Comparison of ENCODE assay signal across 25 cellular contexts in genomic region chr10:15320118-15320517, GRCh38.
"Had no signal": no experiment of that assay in that cellular context is flagged by ENCODE, and none has a peak within 500 bp of the region (broad histone marks: within the 10 kb centered on the region; RNA-seq: fewer than 3 reads in every experiment).

No MANE protein-coding gene starts in this region.

- H3K36me3 ChIP-seq: heart right ventricle, left ventricle myocardium inferior, suprapubic skin, thoracic aorta, tibial artery, upper lobe of right lung had no signal

- DNase-seq: heart right ventricle; islet precursor cell; left ventricle myocardium inferior; mesendoderm; naive thymus-derived CD4-positive, alpha-beta T cell; nucleus accumbens; psoas muscle; stimulated activated CD4-positive, alpha-beta T cell treated with anti-CD3 and anti-CD28 coated beads, Interleukin-12 subunit alpha, Interleukin-12 subunit beta, amount 100 ng/mL, for 4 hours; stimulated activated CD4-positive, alpha-beta T cell treated with anti-CD3 and anti-CD28 coated beads, Interleukin-15, amount 100 ng/mL, for 24 hours; stimulated activated CD4-positive, alpha-beta T cell treated with anti-CD3 and anti-CD28 coated beads, Interleukin-2, amount 100 ng/mL, for 24 hours; stimulated activated CD4-positive, alpha-beta T cell treated with anti-CD3 and anti-CD28 coated beads, Interleukin-4, amount 100 ng/mL, for 24 hours; stimulated activated naive CD4-positive, alpha-beta T cell; trophoblast cell; upper lobe of right lung had no signal

- H3K9me3 ChIP-seq: psoas muscle, suprapubic skin, thoracic aorta, tibial artery, upper lobe of right lung had no signal

- H3K79me2 ChIP-seq: parathyroid adenoma had no signal

- H2AFZ ChIP-seq: hepatocyte, parathyroid adenoma had no signal

- H3K27me3 ChIP-seq: heart right ventricle, hepatocyte, suprapubic skin, tibial artery, upper lobe of right lung had no signal

- H3K27ac ChIP-seq: parathyroid adenoma, psoas muscle, skin epidermis, suprapubic skin, thoracic aorta, tibial artery, upper lobe of right lung had no signal

- H3K9ac ChIP-seq: parathyroid adenoma had no signal

- FAIRE-seq: urothelium cell line had no signal

- H3K4me3 ChIP-seq: heart right ventricle, hepatocyte, left ventricle myocardium inferior, lung, psoas muscle, skin epidermis, suprapubic skin, thoracic aorta, tibial artery, upper lobe of right lung had no signal

- H3K4me1 ChIP-seq: parathyroid adenoma, psoas muscle had no signal

- ATAC-seq: heart right ventricle; naive thymus-derived CD4-positive, alpha-beta T cell; natural killer cell treated with Interleukin-12 subunit alpha and Interleukin-12 subunit beta and Interleukin-15 and Interleukin-18, amount 100 ng/mL, for 72 hours; psoas muscle; sciatic nerve; stimulated activated effector memory CD8-positive, alpha-beta T cell treated with anti-CD3 and anti-CD28 coated beads, Interleukin-12 subunit alpha, Interleukin-12 subunit beta, amount 100 ng/mL, for 72 hours; upper lobe of right lung had no signal
